In genomic region chr2:147844691-147845607, GRCh38 we compare ENCODE assay signal across 9 cellular contexts. TPM values are rescaled to one million over a fixed set of nuclear protein-coding genes. Genes with fewer than 3 reads are reported as not detected.
DNase-seq lines count a peak whose midpoint lies in the region; ATAC-seq and TF ChIP-seq lines count a peak whose summit lies in the region.
"Had no signal": no experiment of that assay in that cellular context is flagged by ENCODE, and none has a peak within 500 bp of the region (broad histone marks: within the 10 kb centered on the region; RNA-seq: fewer than 3 reads in every experiment).

TSS of gene ACVR2A (plus strand) at chr2:147845029. CDS start at chr2:147845153, 124 bp downstream.

- POLR2A ChIA-PET in activated CD4-positive, alpha-beta T cell treated with anti-CD3 and anti-CD28 coated beads for 36 hours (lab: Charles Lee), result interaction anchor here (2.0 kb wide), 1 partner anchor 176 kb away, joined by 7 read pairs; the partner anchor contains the start of genes MBD5 and ORC4

- H3K9me3 Mint-ChIP-seq in activated CD4-positive, alpha-beta T cell treated with anti-CD3 and anti-CD28 coated beads for 36 hours (ENCODE audit: low read depth), result no peaks in the 10 kb centered on the region
- no peaks in the 10 kb centered on the region for H3K9me3 Mint-ChIP-seq in dendritic cell treated with granulocyte-macrophage colony-stimulating factor and Interleukin-4, amounts not matched to agents 40 ng/mL and 50 ng/mL, for 4 days

- intact Hi-C loops in activated CD4-positive, alpha-beta T cell treated with anti-CD3 and anti-CD28 coated beads for 36 hours (cut with DNase I, micrococcal nuclease), result loop anchor here (1.0 to 10.0 kb wide), 11 partner anchors 66 to 1032 kb away; partner anchors contain the start of genes ORC4 (in 2 of the 2), KIF5C (in 1 of the 2) and MBD5 (in 1 of the 2)
- intact Hi-C loops in dendritic cell treated with granulocyte-macrophage colony-stimulating factor and Interleukin-4, amounts not matched to agents 40 ng/mL and 50 ng/mL, for 4 days (cut with micrococcal nuclease), result loop anchor here (5.0 to 10.0 kb wide), 3 partner anchors 150 to 213 kb away; partner anchors contain the start of genes MBD5 and ORC4

- no peak for TF ChIP-seq CTCF in liver (IDR thresholded peaks at IDR 0.05; ENCODE audit: low read depth, low read length, missing input control)

- H3K27ac Mint-ChIP-seq in activated CD4-positive, alpha-beta T cell treated with anti-CD3 and anti-CD28 coated beads for 36 hours, result peak within 1 kb of the TSS; percentile 90
- peak within 1 kb of the TSS; percentile 99 for H3K27ac Mint-ChIP-seq in dendritic cell treated with granulocyte-macrophage colony-stimulating factor and Interleukin-4, amounts not matched to agents 40 ng/mL and 50 ng/mL, for 4 days

- peak within 1 kb of the TSS; percentile 85 to 93 for H3K9ac ChIP-seq in liver (ENCODE audit: low read depth in 1 of 2, low read length in 2 of 2)

- H3K9me3 ChIP-seq in liver (ENCODE audit: control insufficient read depth in 4 of 4, low read length in 3 of 4), result no peaks in the 10 kb centered on the region

- DNase-seq in NCI-H2081 (lab: John Stamatoyannopoulos, UW) (peak; percentile 54 to 75), NCI-H2081 treated with DMSO at 0.1 percent for 48 hours (lab: John Stamatoyannopoulos, UW) (no peak), NCI-H1105 (lab: John Stamatoyannopoulos, UW) (peak; percentile 38)
- peak; percentile 69 for DNase-seq in activated CD4-positive, alpha-beta T cell treated with anti-CD3 and anti-CD28 coated beads for 36 hours
- peak; percentile 62 for DNase-seq in stimulated activated CD4-positive, alpha-beta T cell treated with anti-CD3 and anti-CD28 coated beads, Interleukin-4, amount 100 ng/mL, for 24 hours
- DNase-seq: DND-41 had no signal

- H3K4me3 Mint-ChIP-seq in activated CD4-positive, alpha-beta T cell treated with anti-CD3 and anti-CD28 coated beads for 36 hours, result peak within 1 kb of the TSS; percentile 82
- peak within 1 kb of the TSS; percentile 98 for H3K4me3 Mint-ChIP-seq in dendritic cell treated with granulocyte-macrophage colony-stimulating factor and Interleukin-4, amounts not matched to agents 40 ng/mL and 50 ng/mL, for 4 days

- TF ChIP-seq RAD21 in liver (IDR thresholded peaks at IDR 0.05), result no peak

- ATAC-seq in HG02642 (IDR thresholded peaks at IDR 0.05; ENCODE audit: poor library complexity, unreplicated experiment), result peak; percentile 43
- ATAC-seq in activated CD4-positive, alpha-beta T cell treated with anti-CD3 and anti-CD28 coated beads for 36 hours, result peak; percentile 45

- peaks cover 14% of the 10 kb centered on the region for H3K27me3 Mint-ChIP-seq in activated CD4-positive, alpha-beta T cell treated with anti-CD3 and anti-CD28 coated beads for 36 hours
- peaks cover 27% of the 10 kb centered on the region for H3K27me3 Mint-ChIP-seq in dendritic cell treated with granulocyte-macrophage colony-stimulating factor and Interleukin-4, amounts not matched to agents 40 ng/mL and 50 ng/mL, for 4 days

- H3K27me3 ChIP-seq in liver (ENCODE audit: control insufficient read depth in 4 of 4, insufficient read depth in 4 of 4, low read length in 3 of 4), result no peaks in the 10 kb centered on the region

- peaks cover 2% of the 10 kb centered on the region for H3K36me3 Mint-ChIP-seq in activated CD4-positive, alpha-beta T cell treated with anti-CD3 and anti-CD28 coated beads for 36 hours (ENCODE audit: low read depth)
- H3K36me3 Mint-ChIP-seq in dendritic cell treated with granulocyte-macrophage colony-stimulating factor and Interleukin-4, amounts not matched to agents 40 ng/mL and 50 ng/mL, for 4 days (ENCODE audit: low read depth), result peaks cover 21% of the 10 kb centered on the region

- under 1% methylated on average over 55 of the region's 55 CpGs for WGBS in liver

- H3K4me1 ChIP-seq in liver (ENCODE audit: control insufficient read depth in 4 of 4, insufficient read depth in 4 of 4, low read length in 3 of 4), result peaks cover 0 to 17% (median 7%) of the 10 kb centered on the region in 4 donors

- H3K27ac ChIP-seq in liver (ENCODE audit: low read depth in 1 of 2, low read length in 2 of 2), result peak within 1 kb of the TSS; percentile 94 to 95

- H3K4me3 ChIP-seq in liver (ENCODE audit: low read depth in 1 of 3, low read length in 3 of 3), result peak within 1 kb of the TSS; percentile 82 to 99 (median 86)

- no peaks in the 10 kb centered on the region for H3K36me3 ChIP-seq in liver (ENCODE audit: control insufficient read depth in 4 of 4, insufficient read depth in 3 of 4, low read depth in 1 of 4, low read length in 3 of 4)

- peaks cover 35% of the 10 kb centered on the region for H3K4me1 Mint-ChIP-seq in activated CD4-positive, alpha-beta T cell treated with anti-CD3 and anti-CD28 coated beads for 36 hours
- peaks cover 39% of the 10 kb centered on the region for H3K4me1 Mint-ChIP-seq in dendritic cell treated with granulocyte-macrophage colony-stimulating factor and Interleukin-4, amounts not matched to agents 40 ng/mL and 50 ng/mL, for 4 days (ENCODE audit: low read depth)

- CTCF ChIA-PET in activated CD4-positive, alpha-beta T cell treated with anti-CD3 and anti-CD28 coated beads for 36 hours (lab: Charles Lee), result interaction anchor here (1.1 to 1.8 kb wide), 3 partner anchors 12 to 67 kb away, joined by 3 to 5 read pairs (median 5); no protein-coding TSS in a partner anchor

TF ChIP-seq in liver, 16 proteins besides CTCF, POLR2A, EP300 and RAD21:
- TF ChIP-seq HNF4G (IDR thresholded peaks at IDR 0.05), result no peak
- TF ChIP-seq REST (IDR thresholded peaks at IDR 0.05), result no peak
- TF ChIP-seq FOXA1 (IDR thresholded peaks at IDR 0.05), result no peak
- TF ChIP-seq HNF4A (conservative IDR thresholded peaks at IDR 0.05), result peak; percentile 10 to 70
- TF ChIP-seq RXRA (IDR thresholded peaks at IDR 0.05), result no peak
- no peak for TF ChIP-seq ATF3 (IDR thresholded peaks at IDR 0.05)
- TF ChIP-seq YY1 (IDR thresholded peaks at IDR 0.05), result peak; percentile 31
- no peak for TF ChIP-seq GABPA (IDR thresholded peaks at IDR 0.05 in 1 of 2, conservative IDR thresholded peaks at IDR 0.05 in 1 of 2)
- TF ChIP-seq SP1 (IDR thresholded peaks at IDR 0.05), result no peak
- TF ChIP-seq JUND (IDR thresholded peaks at IDR 0.05), result no peak
- no peak for TF ChIP-seq MAX (IDR thresholded peaks at IDR 0.05)
TF ChIP-seq in liver: peak in this region for 2.

RNA-seq across cellular contexts. Expression of gene ACVR2A, which starts in this region (rescaled TPM):
- 1 to 10 TPM; 3.5 TPM for total RNA-seq in activated CD4-positive, alpha-beta T cell treated with anti-CD3 and anti-CD28 coated beads for 36 hours
- 1 to 10 TPM; 7.1 to 9.5 TPM for total RNA-seq in liver
- 1 to 10 TPM; 2.2 to 5.4 TPM for polyA plus RNA-seq in liver
